In the genomic region with DNA sequence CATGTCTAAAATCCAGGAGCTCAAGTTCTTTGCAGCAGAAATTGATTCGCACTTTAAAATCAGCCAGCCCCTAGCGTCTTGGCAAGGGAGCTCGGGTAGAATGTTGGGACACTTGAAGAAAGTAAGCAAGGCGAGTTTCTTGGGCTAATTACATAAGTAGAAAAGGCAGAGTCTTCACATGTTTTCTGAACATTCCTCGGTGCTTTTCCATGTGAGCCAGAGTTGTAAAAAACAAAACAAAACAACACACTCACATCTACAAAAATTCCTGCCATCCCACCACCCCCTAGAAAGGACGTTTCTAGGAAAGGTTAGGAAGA, we compare ENCODE assay signal across 23 cellular contexts. TPM values are rescaled to one million over a fixed set of nuclear protein-coding genes. Genes with fewer than 3 reads are reported as not detected.
"Had no signal": no experiment of that assay in that cellular context is flagged by ENCODE, and none has a peak within 500 bp of the region (broad histone marks: within the 10 kb centered on the region; RNA-seq: fewer than 3 reads in every experiment).

No MANE protein-coding gene starts in this region.

- H3K36me3 Mint-ChIP-seq: activated naive CD8-positive, alpha-beta T cell treated with anti-CD3 and anti-CD28 coated beads for 36 hours; mesothelial cell of epicardium had no signal

- H3K4me3 Mint-ChIP-seq: activated B cell treated with CpG ODN at 0.5 μM for 24 hours; activated CD4-positive, alpha-beta T cell treated with anti-CD3 and anti-CD28 coated beads for 36 hours; activated naive CD8-positive, alpha-beta T cell treated with anti-CD3 and anti-CD28 coated beads for 36 hours; activated T-cell treated with anti-CD3 and anti-CD28 coated beads, Interleukin-2, amount 50 U/mL, for 4 hours; mesothelial cell of epicardium had no signal

- H3K4me1 Mint-ChIP-seq: activated B cell treated with CpG ODN at 0.5 μM for 24 hours; activated CD4-positive, alpha-beta T cell treated with anti-CD3 and anti-CD28 coated beads for 36 hours; activated naive CD8-positive, alpha-beta T cell treated with anti-CD3 and anti-CD28 coated beads for 36 hours had no signal

- H3K9me3 Mint-ChIP-seq: activated B cell treated with CpG ODN at 0.5 μM for 24 hours; activated naive CD8-positive, alpha-beta T cell treated with anti-CD3 and anti-CD28 coated beads for 36 hours; activated T-cell treated with anti-CD3 and anti-CD28 coated beads, Interleukin-2, amount 50 U/mL, for 4 hours; activated T-helper 2 cell treated with anti-CD3 and anti-CD28 coated beads, Interferon-gamma antibody, Interleukin-2, Interleukin-4, amounts not matched to agents 10 μg/mL and 5 μg/mL and 100 μg/mL, durations not matched to agents 14 hours and 24 hours and 36 hours; mesothelial cell of epicardium had no signal

- DNase-seq: activated B cell treated with CpG ODN at 0.5 μM for 24 hours; activated CD4-positive, alpha-beta T cell treated with anti-CD3 and anti-CD28 coated beads for 36 hours; activated CD4-positive, alpha-beta T cell treated with anti-CD3 and anti-CD28 coated beads, Interleukin-2, amount 50 U/mL, for 4 hours; activated CD8-positive, alpha-beta memory T cell treated with anti-CD3 and anti-CD28 coated beads, Interleukin-2, amount 50 U/mL, for 48 hours; activated naive CD4-positive, alpha-beta T cell; activated naive CD8-positive, alpha-beta T cell treated with anti-CD3 and anti-CD28 coated beads for 36 hours; activated T-cell treated with anti-CD3 and anti-CD28 coated beads, Interleukin-2, amount 50 U/mL, for 4 hours; colonic mucosa; foreskin keratinocyte; left ventricle myocardium superior; right cardiac atrium; stimulated activated CD4-positive, alpha-beta T cell treated with anti-CD3 and anti-CD28 coated beads, Interleukin-4, amount 100 ng/mL, for 24 hours; stimulated activated naive CD4-positive, alpha-beta T cell treated with Interleukin-2 at 50 U/mL for 16 hours; T1000; thyroid gland had no signal

- ATAC-seq: activated CD4-positive, alpha-beta T cell treated with anti-CD3 and anti-CD28 coated beads for 36 hours; activated T-cell treated with anti-CD3 and anti-CD28 coated beads, Interleukin-2, amount 50 U/mL, for 4 hours; foreskin keratinocyte; right cardiac atrium had no signal

- H3K27ac Mint-ChIP-seq: activated B cell treated with CpG ODN at 0.5 μM for 24 hours; activated CD4-positive, alpha-beta T cell treated with anti-CD3 and anti-CD28 coated beads for 36 hours; activated naive CD8-positive, alpha-beta T cell treated with anti-CD3 and anti-CD28 coated beads for 36 hours; activated T-helper 2 cell treated with anti-CD3 and anti-CD28 coated beads, Interferon-gamma antibody, Interleukin-2, Interleukin-4, amounts not matched to agents 10 μg/mL and 5 μg/mL and 100 μg/mL, durations not matched to agents 14 hours and 24 hours and 36 hours; mesothelial cell of epicardium had no signal

RNA-seq across cellular contexts. Expression of a gene that starts 38.7 kb away (rescaled TPM):
- total RNA-seq: activated B cell treated with CpG ODN at 0.5 μM for 24 hours; activated CD4-positive, alpha-beta T cell treated with anti-CD3 and anti-CD28 coated beads for 36 hours; activated CD8-positive, alpha-beta memory T cell treated with anti-CD3 and anti-CD28 coated beads for 36 hours; activated naive CD8-positive, alpha-beta T cell treated with anti-CD3 and anti-CD28 coated beads for 36 hours; activated T-cell treated with anti-CD3 and anti-CD28 coated beads, Interleukin-2, amount 50 U/mL, for 4 hours; activated T-helper 2 cell treated with anti-CD3 and anti-CD28 coated beads, Interferon-gamma antibody, Interleukin-2, Interleukin-4, amounts not matched to agents 10 μg/mL and 5 μg/mL and 100 μg/mL, durations not matched to agents 14 hours and 24 hours and 36 hours; bronchial epithelial cell; colonic mucosa; fibroblast of lung; hepatocyte; mammary epithelial cell; T-helper 1 cell treated with Interleukin-12 subunit alpha and Interleukin-12 subunit beta and Interleukin-4 antibody, amounts not matched to agents 30 ng/mL and 1 ng/mL, for 36 hours had no signal
- polyA plus RNA-seq: fibroblast of lung, hepatocyte, mammary epithelial cell had no signal
